Comparison of ENCODE assay signal across 1 cellular context in genomic region chr14:65412189-65412846, GRCh38.
A peak's percentile ranks its signal among the peaks of the same experiment; 100 is the strongest.
TF ChIP-seq lines count a peak whose summit lies in the region.

Gene FUT8 (plus strand): TSS chr14:65412730. CDS start chr14:65561564, 148,834 bp downstream.

TF ChIP-seq in HepG2, 621 proteins besides CTCF, POLR2A, EP300 and RAD21 (continued from another document and continues in another):
- peak; percentile 41; the same call in 1 of the 2 replicates for TF ChIP-seq ZNF614 (CRISPR knock-in tag; IDR thresholded peaks at IDR 0.05; ENCODE audit: borderline replicate concordance)
- no peak for TF ChIP-seq PCBP2 (optimal IDR thresholded peaks at IDR 0.05; ENCODE audit: low read depth, low read length, poor library complexity, severe bottlenecking)
- TF ChIP-seq ZFAT (CRISPR knock-in tag; conservative IDR thresholded peaks at IDR 0.05): no peak
- TF ChIP-seq NFIC (IDR thresholded peaks at IDR 0.05; ENCODE audit: low read length): no peak
- TF ChIP-seq ZNF816 (CRISPR knock-in tag; IDR thresholded peaks at IDR 0.05; ENCODE audit: borderline replicate concordance): no peak
- no peak for TF ChIP-seq NBN (conservative IDR thresholded peaks at IDR 0.05)
- no peak for TF ChIP-seq DDIT3 (CRISPR knock-in tag; IDR thresholded peaks at IDR 0.05)
- peak; percentile 68 for TF ChIP-seq ZNF121 (CRISPR knock-in tag; IDR thresholded peaks at IDR 0.05)
- no peak; the same call in 1 of the 2 replicates for TF ChIP-seq MEIS2 (CRISPR knock-in tag; IDR thresholded peaks at IDR 0.05)
- TF ChIP-seq ZNF383 (CRISPR knock-in tag; IDR thresholded peaks at IDR 0.05; ENCODE audit: borderline replicate concordance): no peak
- TF ChIP-seq SCMH1 (CRISPR knock-in tag; IDR thresholded peaks at IDR 0.05; ENCODE audit: borderline replicate concordance): no peak
- TF ChIP-seq ZNF580 (CRISPR knock-in tag; IDR thresholded peaks at IDR 0.05; ENCODE audit: borderline replicate concordance, low read depth): peak; percentile 54; the same call in 1 of the 2 replicates
- TF ChIP-seq CENPBD1 (CRISPR knock-in tag; IDR thresholded peaks at IDR 0.05; ENCODE audit: borderline replicate concordance, low read depth): no peak
- no peak for TF ChIP-seq KAT7 (CRISPR knock-in tag; IDR thresholded peaks at IDR 0.05; ENCODE audit: borderline replicate concordance)
- TF ChIP-seq SMARCE1 (IDR thresholded peaks at IDR 0.05; ENCODE audit: borderline replicate concordance): no peak
- TF ChIP-seq YY1 (IDR thresholded peaks at IDR 0.05; ENCODE audit: insufficient read depth, insufficient replicate concordance, low read depth, low read length): peak; percentile 28
- TF ChIP-seq ATF5 (CRISPR knock-in tag; IDR thresholded peaks at IDR 0.05; ENCODE audit: low read depth): no peak
- TF ChIP-seq ZNF710 (CRISPR knock-in tag; IDR thresholded peaks at IDR 0.05; ENCODE audit: borderline replicate concordance): no peak; the same call in 1 of the 2 replicates
- TF ChIP-seq NFKBIZ (CRISPR knock-in tag; IDR thresholded peaks at IDR 0.05): peak; percentile 50; the same call in 1 of the 2 replicates
- peak; percentile 58 for TF ChIP-seq ZNF331 (CRISPR knock-in tag; IDR thresholded peaks at IDR 0.05)
- TF ChIP-seq ATF3 (CRISPR knock-in tag; IDR thresholded peaks at IDR 0.05): no peak
- TF ChIP-seq HDAC6 (IDR thresholded peaks at IDR 0.05; ENCODE audit: low read depth, low read length): no peak
- no peak for TF ChIP-seq ZNF333 (CRISPR knock-in tag; IDR thresholded peaks at IDR 0.05; ENCODE audit: borderline replicate concordance)
- no peak for TF ChIP-seq ZBTB26 (CRISPR knock-in tag; IDR thresholded peaks at IDR 0.05; ENCODE audit: borderline replicate concordance)
- TF ChIP-seq SALL2 (CRISPR knock-in tag; IDR thresholded peaks at IDR 0.05): peak; percentile 62; the same call in 1 of the 2 replicates
- TF ChIP-seq ZNF335 (CRISPR knock-in tag; IDR thresholded peaks at IDR 0.05): no peak
- TF ChIP-seq MAFF (IDR thresholded peaks at IDR 0.05; ENCODE audit: low read depth, low read length): no peak
- no peak for TF ChIP-seq FOXP1 (IDR thresholded peaks at IDR 0.05)
- no peak for TF ChIP-seq FOXP1 (CRISPR knock-in tag; IDR thresholded peaks at IDR 0.05)
- 0 out of 2 replicates have a peak, but pooled peaks have one; percentile 12 for TF ChIP-seq KLF6 (CRISPR knock-in tag; IDR thresholded peaks at IDR 0.05)
- TF ChIP-seq ZNF337 (CRISPR knock-in tag; IDR thresholded peaks at IDR 0.05; ENCODE audit: borderline replicate concordance, low read depth): no peak
- no peak for TF ChIP-seq ZNF251 (CRISPR knock-in tag; IDR thresholded peaks at IDR 0.05)
- TF ChIP-seq NRL (CRISPR knock-in tag; IDR thresholded peaks at IDR 0.05; ENCODE audit: borderline replicate concordance): no peak; the same call in 1 of the 2 replicates
- TF ChIP-seq ZNF646 (CRISPR knock-in tag; IDR thresholded peaks at IDR 0.05): no peak
- 0 out of 2 replicates have a peak, but pooled peaks have one; percentile 41 for TF ChIP-seq KDM4B (CRISPR knock-in tag; IDR thresholded peaks at IDR 0.05)
- no peak for TF ChIP-seq ZNF878 (CRISPR knock-in tag; IDR thresholded peaks at IDR 0.05)
- peak; percentile 84 for TF ChIP-seq TBX2 (CRISPR knock-in tag; IDR thresholded peaks at IDR 0.05; ENCODE audit: borderline replicate concordance)
- no peak; the same call in 2 of the 3 replicates for TF ChIP-seq MXI1 (IDR thresholded peaks at IDR 0.05; ENCODE audit: borderline replicate concordance, low read depth, low read length)
- no peak for TF ChIP-seq ZNF275 (CRISPR knock-in tag; IDR thresholded peaks at IDR 0.05; ENCODE audit: borderline replicate concordance)
- peak; percentile 94 for TF ChIP-seq ZBTB14 (CRISPR knock-in tag; IDR thresholded peaks at IDR 0.05)
- TF ChIP-seq KLF12 (CRISPR knock-in tag; IDR thresholded peaks at IDR 0.05; ENCODE audit: borderline replicate concordance): no peak
- peak; percentile 75; the same call in 1 of the 2 replicates for TF ChIP-seq EED (CRISPR knock-in tag; IDR thresholded peaks at IDR 0.05)
- no peak for TF ChIP-seq IKZF1 (IDR thresholded peaks at IDR 0.05)
- no peak; the same call in 1 of the 2 replicates for TF ChIP-seq SIX4 (CRISPR knock-in tag; IDR thresholded peaks at IDR 0.05)
- no peak for TF ChIP-seq ZFP37 (CRISPR knock-in tag; IDR thresholded peaks at IDR 0.05; ENCODE audit: borderline replicate concordance)
- peak; percentile 94 for TF ChIP-seq HNRNPLL (IDR thresholded peaks at IDR 0.05; ENCODE audit: low read depth, low read length, poor library complexity, severe bottlenecking)
- no peak for TF ChIP-seq SMAD3 (CRISPR knock-in tag; IDR thresholded peaks at IDR 0.05)
- TF ChIP-seq IKZF4 (CRISPR knock-in tag; IDR thresholded peaks at IDR 0.05; ENCODE audit: borderline replicate concordance, low read depth, not compliant biosample characterization): no peak
- TF ChIP-seq ZBTB49 (CRISPR knock-in tag; IDR thresholded peaks at IDR 0.05; ENCODE audit: borderline replicate concordance): 0 out of 2 replicates have a peak, but pooled peaks have one; percentile 36
- no peak for TF ChIP-seq ZNF562 (CRISPR knock-in tag; IDR thresholded peaks at IDR 0.05; ENCODE audit: borderline replicate concordance)
- TF ChIP-seq HNF4G (IDR thresholded peaks at IDR 0.05; ENCODE audit: borderline replicate concordance, low read depth, low read length): no peak
- TF ChIP-seq HNF4G (CRISPR knock-in tag; IDR thresholded peaks at IDR 0.05; ENCODE audit: borderline replicate concordance, low read depth): no peak
